In genomic region chr19:1739960-1740629, GRCh38 we compare ENCODE assay signal across 33 cellular contexts. TPM values are rescaled to one million over a fixed set of nuclear protein-coding genes. Genes with fewer than 3 reads are reported as not detected.
"Had no signal": no experiment of that assay in that cellular context is flagged by ENCODE, and none has a peak within 500 bp of the region (broad histone marks: within the 10 kb centered on the region; RNA-seq: fewer than 3 reads in every experiment).

No MANE protein-coding gene starts in this region.

- H3K27ac ChIP-seq: neural progenitor cell, neutrophil, ovary, parathyroid adenoma, psoas muscle, skin epidermis, spleen, suprapubic skin, testis, tibial artery, transverse colon, upper lobe of right lung, uterus had no signal

- H3K4me2 ChIP-seq: neural progenitor cell, smooth muscle cell had no signal

- H3K9ac ChIP-seq: neural progenitor cell, parathyroid adenoma had no signal

- H3K4me3 ChIP-seq: neural progenitor cell, ovary, psoas muscle, skin epidermis, smooth muscle cell, spleen, suprapubic skin, testis, tibial artery, transverse colon, upper lobe of right lung, uterus had no signal

- H3K9me3 ChIP-seq: neutrophil, psoas muscle, suprapubic skin, testis, transverse colon, upper lobe of right lung, uterus had no signal

- H3K79me2 ChIP-seq: parathyroid adenoma had no signal

- ATAC-seq: naive thymus-derived CD4-positive, alpha-beta T cell; natural killer cell; psoas muscle; right cardiac atrium; sciatic nerve; stimulated activated memory B cell treated with anti-CD40 and anti-IgM and Interleukin-4, amounts not matched to agents 10 μg/mL and 1 μg/mL and 100 μg/mL, for 72 hours; stimulated activated naive CD8-positive, alpha-beta T cell treated with anti-CD3 and anti-CD28 coated beads, Interleukin-15, amount 100 ng/mL, for 72 hours; stimulated activated naive CD8-positive, alpha-beta T cell treated with anti-CD3 and anti-CD28 coated beads, Interleukin-15, Interleukin-2, amounts not matched to agents 100 U/mL and 50 U/mL, for 24 hours; upper lobe of right lung had no signal

- H3K27me3 ChIP-seq: testis had no signal

- DNase-seq: naive thymus-derived CD4-positive, alpha-beta T cell; natural killer cell; nucleus accumbens; ovary; posterior cingulate gyrus; psoas muscle; right cardiac atrium; spleen; stimulated activated CD4-positive, alpha-beta T cell treated with anti-CD3 and anti-CD28 coated beads, Interleukin-12 subunit alpha, Interleukin-12 subunit beta, amount 100 ng/mL, for 4 hours; stimulated activated CD4-positive, alpha-beta T cell treated with anti-CD3 and anti-CD28 coated beads, Interleukin-1b, Interleukin-23, amount 100 ng/mL, for 48 hours; stimulated activated CD4-positive, alpha-beta T cell treated with anti-CD3 and anti-CD28 coated beads, Interleukin-4, amount 100 ng/mL, for 1 hour; stimulated activated CD4-positive, alpha-beta T cell treated with anti-CD3 and anti-CD28 coated beads, Interleukin-4, amount 100 ng/mL, for 4 hours; stimulated activated CD8-positive, alpha-beta memory T cell treated with anti-CD3 and anti-CD28 coated beads, Interleukin-4, amount 100 ng/mL, for 48 hours; stimulated activated naive CD4-positive, alpha-beta T cell; stimulated activated naive CD8-positive, alpha-beta T cell treated with anti-CD3 and anti-CD28 coated beads, Interleukin-15, amount 100 ng/mL, for 72 hours; stimulated activated naive CD8-positive, alpha-beta T cell treated with anti-CD3 and anti-CD28 coated beads, Interleukin-15, Interleukin-2, amounts not matched to agents 100 U/mL and 50 U/mL, for 24 hours; substantia nigra; testis; tibial artery; transverse colon; upper lobe of right lung; uterus had no signal

- H2AFZ ChIP-seq: neural progenitor cell, parathyroid adenoma had no signal

- H3K36me3 ChIP-seq: neural progenitor cell, neutrophil, ovary, spleen, suprapubic skin, tibial artery, transverse colon, upper lobe of right lung, uterus had no signal

- H3K4me1 ChIP-seq: parathyroid adenoma, psoas muscle, suprapubic skin, testis, upper lobe of right lung, uterus had no signal

RNA-seq across cellular contexts. Expression of gene ONECUT3, which starts 13.2 kb away (rescaled TPM):
- total RNA-seq: naive thymus-derived CD4-positive, alpha-beta T cell; natural killer cell; omental fat pad; psoas muscle; renal cortical epithelial cell; right cardiac atrium; sciatic nerve; smooth muscle cell; spleen; suprapubic skin; transverse colon; upper lobe of right lung; urinary bladder; uterus had no signal
- polyA plus RNA-seq: naive thymus-derived CD4-positive, alpha-beta T cell; ovary; psoas muscle; right cardiac atrium; smooth muscle cell; spleen; urinary bladder had no signal
